In the genomic region with DNA sequence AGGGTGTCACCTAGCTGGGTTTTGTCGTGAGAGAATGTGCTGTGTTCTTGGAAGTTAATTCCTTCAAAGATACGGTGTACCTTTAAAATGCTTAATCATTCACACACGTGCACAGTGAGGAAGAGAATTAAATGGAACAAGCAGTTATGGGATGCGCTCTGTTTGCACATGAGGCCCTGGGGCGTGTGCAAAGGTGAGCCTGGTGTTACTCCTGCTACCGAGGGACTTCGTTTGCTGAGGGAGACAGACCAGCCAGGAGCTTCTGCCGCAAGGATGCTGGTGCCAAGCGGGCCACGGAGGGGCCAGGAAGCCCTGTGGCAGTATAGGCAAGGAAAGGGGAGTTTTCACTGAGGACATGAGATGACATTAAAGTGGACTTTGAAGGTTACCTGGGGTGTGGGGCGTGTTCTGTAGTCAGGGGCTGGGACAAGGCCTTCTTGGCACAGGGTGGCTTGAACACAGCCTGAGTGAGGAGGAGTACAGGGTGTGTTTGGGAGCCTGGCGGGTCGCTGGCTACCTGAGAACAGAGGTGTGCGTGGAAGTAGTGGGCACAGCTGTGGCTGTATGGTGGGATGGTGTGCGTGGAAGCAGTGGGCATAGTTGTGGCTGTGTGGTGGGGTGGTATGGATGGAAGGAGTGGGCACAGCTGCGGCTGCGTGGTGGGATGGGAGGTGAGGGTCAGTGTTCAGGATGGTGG, we compare ENCODE assay signal across 13 cellular contexts. TPM values are rescaled to one million over a fixed set of nuclear protein-coding genes. Genes with fewer than 3 reads are reported as not detected.
DNase-seq lines count a peak whose midpoint lies in the region; ATAC-seq, FAIRE-seq and TF ChIP-seq lines count a peak whose summit lies in the region.
"Had no signal": no experiment of that assay in that cellular context is flagged by ENCODE, and none has a peak within 500 bp of the region (broad histone marks: within the 10 kb centered on the region; RNA-seq: fewer than 3 reads in every experiment).

No MANE protein-coding gene starts in this region.

- H3K9ac ChIP-seq in HCT116 (ENCODE audit: low read length) (0 out of 2 replicates have a peak overlapping the region, but pooled peaks have one; percentile 59), GM12878 (ENCODE audit: control insufficient read depth, insufficient read depth, low read length) (peak overlapping the region; percentile 59)

- WGBS in GM12878 (ENCODE audit: insufficient coverage, insufficient replicate concordance, low lambda C conversion rate, missing lambda C conversion rate) = 40% methylated on average over 17 of the region's 17 CpGs

- H4K20me1 ChIP-seq in HCT116 (ENCODE audit: insufficient read depth) (no peaks in the 10 kb centered on the region; the same call in 1 of the 2 replicates), GM12878 (ENCODE audit: control insufficient read depth, insufficient read depth) (peaks cover 6% of the 10 kb centered on the region)

- no peaks in the 10 kb centered on the region for H3K36me3 ChIP-seq in HCT116 (ENCODE audit: control insufficient read depth in 1 of 2, insufficient read depth in 2 of 2, low read length in 2 of 2)
- peaks cover 1 to 3% of the 10 kb centered on the region in 2 experiments; a peak in 2 of 4 replicates for H3K36me3 ChIP-seq in GM12878 (ENCODE audit: control insufficient read depth in 2 of 2, insufficient read depth in 2 of 2, low read length in 1 of 2)
- no peaks in the 10 kb centered on the region for H3K36me3 ChIP-seq in mucosa of descending colon (ENCODE audit: low read depth)

- POLR2A ChIA-PET in CD4-positive, alpha-beta T cell (lab: Charles Lee) = interaction anchor here (2.8 to 3.1 kb wide), 2 partner anchors 14 to 16 kb away, joined by 14 to 43 read pairs; partner anchors contain the start of gene TBC1D22A
- POLR2A ChIA-PET in HCT116 (lab: Charles Lee) = interaction anchor here (3.3 kb wide), 1 partner anchor 13 kb away, joined by 33 read pairs; the partner anchor contains the start of gene TBC1D22A
- POLR2A ChIA-PET in GM12878 (lab: Charles Lee) = interaction anchor here (0.6 to 5.2 kb wide), 2 partner anchors 12 to 379 kb away, joined by 11 to 56 read pairs; partner anchors contain the start of gene TBC1D22A

- no peaks in the 10 kb centered on the region for H3K27me3 ChIP-seq in CD4-positive, alpha-beta T cell (ENCODE audit: control insufficient read depth, insufficient read depth, low read length)
- H3K27me3 ChIP-seq in HCT116 (ENCODE audit: insufficient read depth, low read length) (no peaks in the 10 kb centered on the region), GM12878 (replicated peaks in 1 of 2; ENCODE audit: control insufficient read depth in 2 of 2, insufficient read depth in 2 of 2, low read length in 1 of 2) (no peaks in the 10 kb centered on the region)

- peaks cover 77% of the 10 kb centered on the region for H3K4me1 Mint-ChIP-seq in CD4-positive, alpha-beta T cell (ENCODE audit: low read depth)

- H3K4me2 ChIP-seq in HCT116 (ENCODE audit: low read length) (peak overlapping the region; percentile 75; the same call in 1 of the 2 replicates), GM12878 (ENCODE audit: control insufficient read depth, insufficient read depth) (peak overlapping the region; percentile 75)

- ATAC-seq in CD4-positive, alpha-beta T cell (ENCODE audit: poor library complexity) = no peak
- ATAC-seq in HCT116 (no peak), GM12878 (no peak), mucosa of descending colon (peak; percentile 71), HG03460 (IDR thresholded peaks at IDR 0.05; ENCODE audit: unreplicated experiment) (no peak)

- SMC1A ChIA-PET in GM12878 (lab: Charles Lee; ENCODE audit: uncharacterized antibody, unreplicated experiment) = interaction anchor here (0.7 to 5.9 kb wide), 8 partner anchors 10 to 40 kb away, joined by 3 to 72 read pairs (median 4); partner anchors contain the start of gene TBC1D22A

- intact Hi-C loops in CD4-positive, alpha-beta T cell (cut with DNase I, micrococcal nuclease) = no loop called here
- intact Hi-C loops in HCT116 (cut with micrococcal nuclease) (no loop called here), GM12878 (cut with micrococcal nuclease; ENCODE audit: unreplicated experiment) (loop anchor here (10.0 kb wide), 1 partner anchor 181 kb away; no protein-coding TSS in a partner anchor), mucosa of descending colon (cut with DNase I, micrococcal nuclease) (no loop called here)

- H3K27ac Mint-ChIP-seq in CD4-positive, alpha-beta T cell = peak overlapping the region; percentile 87

- H3K9me3 ChIP-seq in CD4-positive, alpha-beta T cell (ENCODE audit: control insufficient read depth, low read length) = no peaks in the 10 kb centered on the region
- H3K9me3 ChIP-seq in HCT116 (ENCODE audit: control insufficient read depth in 1 of 2, insufficient read depth in 1 of 2, low read depth in 1 of 2, low read length in 2 of 2) = no peaks in the 10 kb centered on the region
- H3K9me3 ChIP-seq in GM12878 (replicated peaks; ENCODE audit: control insufficient read depth, insufficient read depth, low read length) = no peaks in the 10 kb centered on the region
- no peaks in the 10 kb centered on the region for H3K9me3 ChIP-seq in mucosa of descending colon

- FAIRE-seq in GM12878 (lab: Jason Lieb, UNC) = no peak
- FAIRE-seq: TTC549 had no signal

- peak overlapping the region; percentile 69 for H3K4me3 Mint-ChIP-seq in CD4-positive, alpha-beta T cell

- TF ChIP-seq CTCF in CD4-positive, alpha-beta T cell (IDR thresholded peaks at IDR 0.05) = no peak
- TF ChIP-seq CTCF in HCT116 (IDR thresholded peaks at IDR 0.05 in 2 of 3, conservative IDR thresholded peaks at IDR 0.05 in 1 of 3; ENCODE audit: borderline replicate concordance in 1 of 3, insufficient read depth in 1 of 3, low read depth in 2 of 3, low read length in 2 of 3) (no peak), GM12878 (IDR thresholded peaks at IDR 0.05 in 2 of 3, conservative IDR thresholded peaks at IDR 0.05 in 1 of 3; ENCODE audit: control insufficient read depth in 2 of 3, extremely low read depth in 1 of 3, insufficient read depth in 1 of 3, low read depth in 3 of 3, low read length in 3 of 3) (no peak), mucosa of descending colon (IDR thresholded peaks at IDR 0.05) (no peak)

- H2AFZ ChIP-seq in HCT116 (ENCODE audit: low read depth, low read length, poor library complexity, severe bottlenecking) = no peak overlapping the region
- H2AFZ ChIP-seq in GM12878 (ENCODE audit: control insufficient read depth, low read depth, low read length) = no peak overlapping the region

- no peaks in the 10 kb centered on the region for H3K27me3 Mint-ChIP-seq in CD4-positive, alpha-beta T cell

- H3K27ac ChIP-seq in CD4-positive, alpha-beta T cell (ENCODE audit: low read depth, low read length) = peak overlapping the region; percentile 71
- no peak overlapping the region; the same call in 1 of the 2 replicates for H3K27ac ChIP-seq in HCT116 (ENCODE audit: low read depth, low read length)
- peak overlapping the region; percentile 94 for H3K27ac ChIP-seq in GM12878 (ENCODE audit: control insufficient read depth, insufficient read depth)

- peaks cover 22% of the 10 kb centered on the region for H3K36me3 Mint-ChIP-seq in CD4-positive, alpha-beta T cell (ENCODE audit: low read depth)

- peaks cover 39 to 48% of the 10 kb centered on the region in 2 experiments for H3K4me1 ChIP-seq in HCT116 (ENCODE audit: control insufficient read depth in 1 of 2, insufficient read depth in 2 of 2, low read length in 2 of 2)
- H3K4me1 ChIP-seq in GM12878 (ENCODE audit: control insufficient read depth, insufficient read depth, low read length) = peaks cover 55% of the 10 kb centered on the region
- H3K4me1 ChIP-seq in mucosa of descending colon (ENCODE audit: low read depth) = peaks cover 37% of the 10 kb centered on the region

- H3K4me3 ChIP-seq in HCT116 (replicated peaks in 1 of 2; ENCODE audit: low read depth in 1 of 2, low read length in 2 of 2) (no peak overlapping the region), GM12878 (peak overlapping the region; percentile 73), mucosa of descending colon (no peak overlapping the region)
- H3K4me3 ChIP-seq: lung had no signal

- in situ Hi-C loops in GM12878 (cut with MboI) = no loop called here

- DNase-seq in CD4-positive, alpha-beta T cell = no peak
- DNase-seq in HCT116 (ENCODE audit: low read depth, low spot score) = no peak
- DNase-seq in GM12878 (ENCODE audit: low read depth, low spot score) = no peak
- DNase-seq in mucosa of descending colon = peak in 1 of 3 donors; percentile 69
- no peak for DNase-seq in NCI-H1092 treated with DMSO at 0.1 percent for 48 hours (lab: John Stamatoyannopoulos, UW)
- no peak for DNase-seq in NCI-H1105 treated with DMSO at 0.1 percent for 48 hours (lab: John Stamatoyannopoulos, UW)
- no peak for DNase-seq in LoVo (ENCODE audit: low spot score)
- DNase-seq: DND-41; foreskin fibroblast; stimulated activated naive CD4-positive, alpha-beta T cell treated with Interleukin-2 at 50 U/mL for 16 hours had no signal

- RAD21 ChIA-PET in HCT116 (lab: Charles Lee; ENCODE audit: low non-redundant PET in 1 of 2, low total read pairs in 2 of 2, uncharacterized antibody in 2 of 2, unreplicated experiment in 2 of 2) = interaction anchor here in 1 of 2 experiments (0.7 kb wide), 1 partner anchor 376 kb away, joined by 3 read pairs; no protein-coding TSS in a partner anchor
- RAD21 ChIA-PET in GM12878 (lab: Charles Lee; ENCODE audit: unreplicated experiment) = interaction anchor here (0.7 to 3.8 kb wide), 3 partner anchors 9 to 17 kb away, joined by 3 to 82 read pairs (median 38); partner anchors contain the start of gene TBC1D22A

- H3K9me3 Mint-ChIP-seq in CD4-positive, alpha-beta T cell = no peaks in the 10 kb centered on the region

- CTCF ChIA-PET in CD4-positive, alpha-beta T cell (lab: Charles Lee) = interaction anchor here (0.7 to 0.9 kb wide), 2 partner anchors 15 to 17 kb away, joined by 3 to 4 read pairs; no protein-coding TSS in a partner anchor
- CTCF ChIA-PET in HCT116 (lab: Charles Lee) = interaction anchor here (2.0 to 2.6 kb wide), 2 partner anchors 17 to 27 kb away, joined by 10 to 12 read pairs; no protein-coding TSS in a partner anchor
- CTCF ChIA-PET in GM12878 (lab: Yijun Ruan, JAX) = interaction anchor here (1.2 to 8.2 kb wide), 4 partner anchors 15 to 26 kb away, joined by 3 to 117 read pairs (median 26); partner anchors contain the start of gene TBC1D22A

- H3K9me2 ChIP-seq in HCT116 (ENCODE audit: insufficient read depth) = no peaks in the 10 kb centered on the region

- BruUV-seq in HCT116 (replicated peaks; lab: Mats Ljungman, UMichigan) = no TSS peak
- BruUV-seq in GM12878 (replicated peaks; lab: Mats Ljungman, UMichigan) = no TSS peak

- TF ChIP-seq POLR2A in HCT116 (IDR thresholded peaks at IDR 0.05; ENCODE audit: borderline replicate concordance, extremely low read depth, insufficient read depth, insufficient read length) (no peak), GM12878 (IDR thresholded peaks at IDR 0.05; ENCODE audit: low read depth, low read length) (no peak)

- TF ChIP-seq EP300 in GM12878 (IDR thresholded peaks at IDR 0.05; ENCODE audit: borderline replicate concordance in 1 of 2, control insufficient read depth in 1 of 2, low read depth in 2 of 2, low read length in 2 of 2) = no peak

- H3K79me2 ChIP-seq in HCT116 (ENCODE audit: insufficient read depth, low read length) = peaks cover 63% of the 10 kb centered on the region
- H3K79me2 ChIP-seq in GM12878 (ENCODE audit: control insufficient read depth, insufficient read depth, low read length) = peaks cover 71% of the 10 kb centered on the region

- TF ChIP-seq RAD21 in HCT116 (IDR thresholded peaks at IDR 0.05; ENCODE audit: low read depth) = no peak
- no peak for TF ChIP-seq RAD21 in GM12878 (IDR thresholded peaks at IDR 0.05; ENCODE audit: insufficient read depth, low read depth, low read length)

RNA-seq across cellular contexts. Expression of gene TBC1D22A, which starts 13.5 kb away (rescaled TPM):
- 10 to 100 TPM; 27.1 to 31.7 TPM for total RNA-seq in CD4-positive, alpha-beta T cell
- 20.9 TPM for total RNA-seq in HCT116 (2021; ENCODE audit: unreplicated experiment)
- 18.6 and 19.1 TPM in 2 replicates for polyA plus RNA-seq in HCT116 (2012)
- 103 and 120 TPM in 2 replicates for total RNA-seq in GM12878 (2013; cell fraction: nucleolus; rRNA removed)
- total RNA-seq in GM12878 (2014; rRNA removed) = 25.2 and 27.7 TPM in 2 replicates
- 9.8 and 9.9 TPM in 2 replicates for total RNA-seq in GM12878 (2014; rRNA removed; fragmentation: Illumina TruSeq; extraction: Trizol)
- total RNA-seq in GM12878 (2021) = 44.7 and 45.5 TPM in 2 replicates
- polyA plus RNA-seq in GM12878 (2011; ENCODE audit: low read depth) = 16.4 TPM
- 30.9 and 41.8 TPM in 2 replicates for polyA plus RNA-seq in GM12878 (2011; rRNA removed)
- 45.0 and 49.5 TPM in 2 replicates for polyA plus RNA-seq in GM12878 (2011; cell fraction: cytosol; rRNA removed)
- 43.1 and 44.1 TPM in 2 replicates for polyA plus RNA-seq in GM12878 (2011; cell fraction: nucleus; rRNA removed)
- polyA plus RNA-seq in GM12878 (2012) = 44.7 and 50.1 TPM in 2 replicates
- polyA plus RNA-seq in GM12878 (2014; fragmentation: Illumina TruSeq; extraction: Trizol) = 18.6 and 24.1 TPM in 2 replicates
- polyA plus RNA-seq in GM12878 (2014; fragmentation: Nextera tagmentation; extraction: Ambion mirVana) = 1 to 10 TPM in 1 of 2 experiments, under 1 TPM in 1; 0.63 to 2.6 TPM
- 30.9 and 35.2 TPM in 2 replicates for polyA plus RNA-seq in GM12878 (2014; rRNA removed)
- 10 to 100 TPM; 27.0 to 32.9 TPM for polyA plus RNA-seq in GM12878 (2016; fragmentation: Nextera tagmentation; extraction: Ambion mirVana)
- 39.3 and 47.8 TPM in 2 replicates for polyA minus RNA-seq in GM12878 (2011; rRNA and poly(A)+ RNA removed)
- polyA minus RNA-seq in GM12878 (2011; cell fraction: cytosol; rRNA and poly(A)+ RNA removed) = 18.0 and 23.3 TPM in 2 replicates
- 34.8 and 46.1 TPM in 2 replicates for polyA minus RNA-seq in GM12878 (2011; cell fraction: nucleus; rRNA and poly(A)+ RNA removed)
- 10 to 100 TPM; 35.6 to 51.9 (median 41.8) TPM for total RNA-seq in mucosa of descending colon

RNA-seq across cellular contexts. Expression of gene CERK, which starts 37.9 kb away (rescaled TPM):
- total RNA-seq in CD4-positive, alpha-beta T cell = 10 to 100 TPM; 84.6 to 88.5 TPM
- total RNA-seq in HCT116 (2021; ENCODE audit: unreplicated experiment) (35.0 TPM), GM12878 (2014; rRNA removed) (40.3 and 40.6 TPM in 2 replicates), GM12878 (2014; rRNA removed; fragmentation: Illumina TruSeq; extraction: Trizol) (30.8 and 32.6 TPM in 2 replicates), GM12878 (2021) (41.1 and 42.0 TPM in 2 replicates), mucosa of descending colon (10 to 100 TPM; 40.3 to 51.7 (median 50.0) TPM)
- 24.9 and 28.5 TPM in 2 replicates for polyA plus RNA-seq in HCT116 (2012)
- 35.5 and 35.9 TPM in 2 replicates for total RNA-seq in GM12878 (2013; cell fraction: nucleolus; rRNA removed)
- polyA plus RNA-seq in GM12878 (2011; ENCODE audit: low read depth) = 11.5 TPM
- polyA plus RNA-seq in GM12878 (2011; rRNA removed) (25.3 and 27.8 TPM in 2 replicates), GM12878 (2014; fragmentation: Illumina TruSeq; extraction: Trizol) (15.3 and 26.8 TPM in 2 replicates), GM12878 (2014; fragmentation: Nextera tagmentation; extraction: Ambion mirVana) (1 to 10 TPM; 4.0 to 5.8 TPM), GM12878 (2014; rRNA removed) (39.8 and 46.9 TPM in 2 replicates), GM12878 (2016; fragmentation: Nextera tagmentation; extraction: Ambion mirVana) (10 to 100 TPM; 26.9 to 35.6 TPM)
- polyA plus RNA-seq in GM12878 (2011; cell fraction: cytosol; rRNA removed) = 28.7 and 34.2 TPM in 2 replicates
- 14.9 and 21.7 TPM in 2 replicates for polyA plus RNA-seq in GM12878 (2011; cell fraction: nucleus; rRNA removed)
- polyA plus RNA-seq in GM12878 (2012) = 18.6 and 19.3 TPM in 2 replicates
- 37.7 and 40.8 TPM in 2 replicates for polyA minus RNA-seq in GM12878 (2011; rRNA and poly(A)+ RNA removed)
- 13.1 and 15.7 TPM in 2 replicates for polyA minus RNA-seq in GM12878 (2011; cell fraction: cytosol; rRNA and poly(A)+ RNA removed)
- polyA minus RNA-seq in GM12878 (2011; cell fraction: nucleus; rRNA and poly(A)+ RNA removed) = 10.8 and 24.0 TPM in 2 replicates
